In the genomic region with DNA sequence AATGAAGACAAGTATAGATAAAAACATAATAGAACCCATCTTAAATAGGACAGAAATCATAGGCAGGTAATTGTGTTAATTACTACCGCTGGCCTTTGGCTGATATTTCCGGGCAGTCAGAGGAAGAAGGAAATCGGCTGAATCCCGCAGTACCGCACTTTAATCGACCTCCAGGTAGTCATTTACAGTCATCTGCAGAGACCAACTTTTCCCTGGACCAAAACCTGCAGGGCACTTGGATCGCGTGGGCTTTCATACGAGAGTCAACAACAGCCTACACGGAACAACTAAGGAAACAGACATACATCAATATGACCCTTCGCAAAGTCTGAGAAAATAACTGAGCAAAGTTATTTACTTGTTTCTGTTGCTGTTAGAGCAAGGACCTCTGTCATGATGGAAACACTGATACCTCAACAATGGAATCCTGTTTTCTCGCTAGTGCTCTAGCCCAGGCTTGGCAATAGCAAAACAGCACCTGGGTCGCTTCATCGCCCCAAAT, we compare ENCODE assay signal across 9 cellular contexts. TPM values are rescaled to one million over a fixed set of nuclear protein-coding genes. Genes with fewer than 3 reads are reported as not detected.
DNase-seq lines count a peak whose midpoint lies in the region; ATAC-seq, FAIRE-seq and TF ChIP-seq lines count a peak whose summit lies in the region.
"Had no signal": no experiment of that assay in that cellular context is flagged by ENCODE, and none has a peak within 500 bp of the region (broad histone marks: within the 10 kb centered on the region; RNA-seq: fewer than 3 reads in every experiment).

No MANE protein-coding gene starts in this region.

- H2BK20ac ChIP-seq in H1 (ENCODE audit: low read length): no peak overlapping the region

- H3K79me1 ChIP-seq in H1 (ENCODE audit: low read depth, low read length): no peaks in the 10 kb centered on the region

- CTCF ChIA-PET in H1 (lab: Charles Lee; ENCODE audit: partially characterized antibody): interaction anchor here (0.9 to 1.8 kb wide), 4 partner anchors 9 to 136 kb away, joined by 3 to 12 read pairs (median 4); no protein-coding TSS in a partner anchor

- H3K27me3 Mint-ChIP-seq in activated T-cell treated with anti-CD3 and anti-CD28 coated beads, Interleukin-2, amount 50 U/mL, for 4 hours (ENCODE audit: low read depth): no peaks in the 10 kb centered on the region
- no peaks in the 10 kb centered on the region for H3K27me3 Mint-ChIP-seq in natural killer cell treated with Interleukin-12 subunit alpha and Interleukin-12 subunit beta and Interleukin-15 and Interleukin-18, amount 100 ng/mL, for 72 hours

- peak overlapping the region; percentile 97 for H3K4me3 Mint-ChIP-seq in activated T-cell treated with anti-CD3 and anti-CD28 coated beads, Interleukin-2, amount 50 U/mL, for 4 hours
- peak overlapping the region; percentile 93 for H3K4me3 Mint-ChIP-seq in natural killer cell treated with Interleukin-12 subunit alpha and Interleukin-12 subunit beta and Interleukin-15 and Interleukin-18, amount 100 ng/mL, for 72 hours

- H3K27me3 ChIP-seq in H1 (replicated peaks in 1 of 4; ENCODE audit: control insufficient read depth in 3 of 4, extremely low read depth in 1 of 4, insufficient read depth in 3 of 4, low read length in 3 of 4): no peaks in the 10 kb centered on the region

- H3K23ac ChIP-seq in H1 (ENCODE audit: insufficient read length): no peak overlapping the region

- FAIRE-seq in H1 (lab: Jason Lieb, UNC): no peak
- no peak for FAIRE-seq in RCC 7860 (lab: Jason Lieb, UNC)
- FAIRE-seq: frontal cortex had no signal

- no peaks in the 10 kb centered on the region for H3K9me3 Mint-ChIP-seq in activated T-cell treated with anti-CD3 and anti-CD28 coated beads, Interleukin-2, amount 50 U/mL, for 4 hours
- H3K9me3 Mint-ChIP-seq in natural killer cell treated with Interleukin-12 subunit alpha and Interleukin-12 subunit beta and Interleukin-15 and Interleukin-18, amount 100 ng/mL, for 72 hours: no peaks in the 10 kb centered on the region

- peaks cover 2% of the 10 kb centered on the region; the same call in 1 of the 2 replicates for H3K23me2 ChIP-seq in H1 (ENCODE audit: low read depth, low read length)

- WGBS in H1 (ENCODE audit: extremely low coverage in 1 of 2, insufficient coverage in 1 of 2, insufficient read length in 1 of 2, insufficient replicate concordance in 2 of 2, low coverage in 1 of 2, low lambda C conversion rate in 2 of 2, missing lambda C conversion rate in 1 of 2), 2 experiments: 7% methylated on average over 14 of the region's 14 CpGs; no CpG with 5 or more reads in 1 of the 2 experiments

- peaks cover 15% of the 10 kb centered on the region for H3K36me3 Mint-ChIP-seq in activated T-cell treated with anti-CD3 and anti-CD28 coated beads, Interleukin-2, amount 50 U/mL, for 4 hours (ENCODE audit: insufficient read depth)
- peaks cover 10% of the 10 kb centered on the region for H3K36me3 Mint-ChIP-seq in natural killer cell treated with Interleukin-12 subunit alpha and Interleukin-12 subunit beta and Interleukin-15 and Interleukin-18, amount 100 ng/mL, for 72 hours

- H4K20me1 ChIP-seq in H1 (replicated peaks in 1 of 2; ENCODE audit: control insufficient read depth in 1 of 2, insufficient read depth in 2 of 2, low read length in 2 of 2): no peaks in the 10 kb centered on the region

- peak overlapping the region; percentile 85 for H2BK5ac ChIP-seq in H1 (ENCODE audit: low read depth, low read length)

- peak overlapping the region; percentile 87 to 97 for H3K27ac Mint-ChIP-seq in natural killer cell treated with Interleukin-12 subunit alpha and Interleukin-12 subunit beta and Interleukin-15 and Interleukin-18, amount 100 ng/mL, for 72 hours

- no peak for TF ChIP-seq CTCF in H1 (IDR thresholded peaks at IDR 0.05; ENCODE audit: control extremely low read depth in 1 of 3, insufficient read depth in 1 of 3, low read depth in 1 of 3, low read length in 3 of 3)

- H2BK12ac ChIP-seq in H1 (ENCODE audit: low read depth, low read length): no peak overlapping the region; the same call in 1 of the 2 replicates

- H2BK15ac ChIP-seq in H1 (ENCODE audit: low read length): no peak overlapping the region

- H4K91ac ChIP-seq in H1 (replicated peaks; ENCODE audit: insufficient read length, low read length): no peak overlapping the region

- no peak for ATAC-seq in activated T-cell treated with anti-CD3 and anti-CD28 coated beads, Interleukin-2, amount 50 U/mL, for 4 hours
- ATAC-seq in natural killer cell treated with Interleukin-12 subunit alpha and Interleukin-12 subunit beta and Interleukin-15 and Interleukin-18, amount 100 ng/mL, for 72 hours: no peak
- no peak for ATAC-seq in HG03342 (IDR thresholded peaks at IDR 0.05; ENCODE audit: unreplicated experiment)
- no peak for ATAC-seq in GM18868 (IDR thresholded peaks at IDR 0.05; ENCODE audit: unreplicated experiment)

- H3K79me2 ChIP-seq in H1 (ENCODE audit: control insufficient read depth in 1 of 2, insufficient read depth in 2 of 2, low read length in 2 of 2): peaks cover 0 to 39% of the 10 kb centered on the region in 2 experiments; a peak in 3 of 4 replicates

- H2BK120ac ChIP-seq in H1 (replicated peaks; ENCODE audit: low read depth, low read length): no peak overlapping the region

- TF ChIP-seq POLR2A in H1 (IDR thresholded peaks at IDR 0.05; ENCODE audit: control extremely low read depth in 1 of 2, low read depth in 2 of 2, low read length in 2 of 2): no peak

- H3K4me1 Mint-ChIP-seq in activated T-cell treated with anti-CD3 and anti-CD28 coated beads, Interleukin-2, amount 50 U/mL, for 4 hours (ENCODE audit: low read depth): peaks cover 45% of the 10 kb centered on the region
- peaks cover 21 to 45% of the 10 kb centered on the region in 2 donors for H3K4me1 Mint-ChIP-seq in natural killer cell treated with Interleukin-12 subunit alpha and Interleukin-12 subunit beta and Interleukin-15 and Interleukin-18, amount 100 ng/mL, for 72 hours (ENCODE audit: low read depth in 2 of 2)

- no peak overlapping the region for H3K4ac ChIP-seq in H1 (replicated peaks; ENCODE audit: insufficient read length, low read depth, low read length)

- H2AK5ac ChIP-seq in H1 (ENCODE audit: low read depth, low read length): no peak overlapping the region

- H3K9me3 ChIP-seq in H1 (ENCODE audit: insufficient read depth in 2 of 2, low read depth in 1 of 2, low read length in 1 of 2): no peaks in the 10 kb centered on the region

- H2AFZ ChIP-seq in H1 (ENCODE audit: low read length): peak overlapping the region; percentile 82; the same call in 1 of the 2 replicates

- DNase-seq in activated T-cell treated with anti-CD3 and anti-CD28 coated beads, Interleukin-2, amount 50 U/mL, for 4 hours: no peak
- no peak for DNase-seq in activated T-cell treated with anti-CD3 and anti-CD28 coated beads for 4 hours
- peak; percentile 63 for DNase-seq in SHP77 treated with DMSO at 0.1 percent for 48 hours (lab: John Stamatoyannopoulos, UW)
- DNase-seq in H1 (ENCODE audit: low read depth in 1 of 2, low spot score in 2 of 2): no peak
- no peak for DNase-seq in natural killer cell treated with Interleukin-12 subunit alpha and Interleukin-12 subunit beta and Interleukin-15 and Interleukin-18, amount 100 ng/mL, for 72 hours (ENCODE audit: low spot score)
- DNase-seq in RCC 7860 (ENCODE audit: low spot score): no peak

- no peak overlapping the region for H3K18ac ChIP-seq in H1 (ENCODE audit: extremely low read depth, low read length)

- H3K9ac ChIP-seq in H1 (replicated peaks in 1 of 4; ENCODE audit: extremely low read depth in 1 of 4, low read depth in 3 of 4, low read length in 3 of 4): peak overlapping the region; percentile 50 to 93 (median 88)

- H3K56ac ChIP-seq in H1 (replicated peaks; ENCODE audit: insufficient read length, low read depth, low read length): peak overlapping the region; percentile 5

- peaks cover 0 to 7% (median 1%) of the 10 kb centered on the region in 4 experiments; a peak in 2 of 7 replicates for H3K4me1 ChIP-seq in H1 (replicated peaks in 1 of 4; ENCODE audit: control insufficient read depth in 3 of 4, insufficient read depth in 4 of 4, low read length in 3 of 4)

- H3K36me3 ChIP-seq in H1 (ENCODE audit: control insufficient read depth in 2 of 4, insufficient read depth in 4 of 4, low read length in 3 of 4): peaks cover 0 to 23% (median 18%) of the 10 kb centered on the region in 4 experiments; a peak in 4 of 8 replicates

- H4K5ac ChIP-seq in H1 (ENCODE audit: insufficient read length, low read depth, low read length): peak overlapping the region; percentile 8

- H3K14ac ChIP-seq in H1 (ENCODE audit: insufficient read length): no peak overlapping the region

- H4K8ac ChIP-seq in H1 (ENCODE audit: extremely low read depth, insufficient read depth, low read length): 0 out of 2 replicates have a peak overlapping the region, but pooled peaks have one; percentile 94

- TF ChIP-seq RAD21 in H1 (IDR thresholded peaks at IDR 0.05 in 1 of 2, conservative IDR thresholded peaks at IDR 0.05 in 1 of 2; ENCODE audit: low read depth in 2 of 2, low read length in 2 of 2): no peak

- H3K27ac ChIP-seq in H1 (ENCODE audit: low read depth, low read length): peak overlapping the region; percentile 97

- TF ChIP-seq EP300 in H1 (IDR thresholded peaks at IDR 0.05; ENCODE audit: borderline replicate concordance in 1 of 2, low read depth in 2 of 2, low read length in 2 of 2): no peak

- POLR2A ChIA-PET in H1 (lab: Charles Lee; ENCODE audit: partially characterized antibody): interaction anchor here (0.8 to 2.3 kb wide), 3 partner anchors 9 to 53 kb away, joined by 3 to 6 read pairs (median 4); no protein-coding TSS in a partner anchor

- H3K4me3 ChIP-seq in H1 (ENCODE audit: extremely low read depth in 1 of 4, insufficient read depth in 2 of 4, low read depth in 3 of 4, low read length in 4 of 4): peak overlapping the region; percentile 77 to 82 (median 78)

- H3K4me2 ChIP-seq in H1 (ENCODE audit: insufficient read depth in 1 of 2, low read depth in 2 of 2, low read length in 2 of 2): peak overlapping the region; percentile 77 to 90

RNA-seq across cellular contexts. Expression of a gene that starts 0.7 kb away (rescaled TPM):
- total RNA-seq in activated T-cell treated with anti-CD3 and anti-CD28 coated beads, Interleukin-2, amount 50 U/mL, for 4 hours: 1 to 10 TPM in 2 of 3 donors, under 1 TPM in 1; 0.61 to 2.4 (median 1.9) TPM
- total RNA-seq in H1 (2021; fragmentation: NEBNext Ultra II Directional; extraction: Animal tissue kit (Norgen Biotek cat#: 25700)): 4.2 and 6.1 TPM in 2 replicates
- polyA plus RNA-seq in H1 (2011; rRNA removed): 0.64 and 1.2 TPM in 2 replicates
- polyA plus RNA-seq in H1 (2011; cell fraction: cytosol; rRNA removed): 1.4 TPM
- 1.1 TPM for polyA plus RNA-seq in H1 (2011; cell fraction: nucleus; rRNA removed)
- polyA plus RNA-seq in H1 (2012, experiment 1 of 2): 1.2 to 3.2 TPM (median 2.4 TPM) in 4 replicates
- polyA plus RNA-seq in H1 (2012, experiment 2 of 2): 0.39 TPM
- polyA plus RNA-seq in H1 (2013, experiment 1 of 2): 2.6 TPM
- polyA plus RNA-seq in H1 (2013, experiment 2 of 2): 2.3 TPM
- polyA minus RNA-seq in H1 (2011; rRNA and poly(A)+ RNA removed): 5.1 and 6.2 TPM in 2 replicates
- polyA minus RNA-seq in H1 (2011; cell fraction: cytosol; rRNA and poly(A)+ RNA removed): 0.81 TPM
- 9.2 TPM for polyA minus RNA-seq in H1 (2011; cell fraction: nucleus; rRNA and poly(A)+ RNA removed)
- 1 to 10 TPM; 2.5 to 6.7 TPM for total RNA-seq in natural killer cell treated with Interleukin-12 subunit alpha and Interleukin-12 subunit beta and Interleukin-15 and Interleukin-18, amount 100 ng/mL, for 72 hours

RNA-seq across cellular contexts. Expression of a gene that starts 1.0 kb away (rescaled TPM):
- total RNA-seq in activated T-cell treated with anti-CD3 and anti-CD28 coated beads, Interleukin-2, amount 50 U/mL, for 4 hours: 10 to 100 TPM; 49.4 to 55.9 (median 50.2) TPM
- total RNA-seq in H1 (2021; fragmentation: NEBNext Ultra II Directional; extraction: Animal tissue kit (Norgen Biotek cat#: 25700)): 41.1 and 42.2 TPM in 2 replicates
- polyA plus RNA-seq in H1 (2011; rRNA removed): 10.9 and 15.7 TPM in 2 replicates
- 23.1 TPM for polyA plus RNA-seq in H1 (2011; cell fraction: cytosol; rRNA removed)
- 12.6 TPM for polyA plus RNA-seq in H1 (2011; cell fraction: nucleus; rRNA removed)
- polyA plus RNA-seq in H1 (2012, experiment 1 of 2): 23.0 to 38.7 TPM (median 27.1 TPM) in 4 replicates
- 1.9 TPM for polyA plus RNA-seq in H1 (2012, experiment 2 of 2)
- polyA plus RNA-seq in H1 (2013, experiment 1 of 2): 20.8 TPM
- polyA plus RNA-seq in H1 (2013, experiment 2 of 2): 21.2 TPM
- polyA minus RNA-seq in H1 (2011; rRNA and poly(A)+ RNA removed): 18.2 TPM in 2 replicates
- 24.9 TPM for polyA minus RNA-seq in H1 (2011; cell fraction: cytosol; rRNA and poly(A)+ RNA removed)
- polyA minus RNA-seq in H1 (2011; cell fraction: nucleus; rRNA and poly(A)+ RNA removed): 40.3 TPM
- total RNA-seq in natural killer cell treated with Interleukin-12 subunit alpha and Interleukin-12 subunit beta and Interleukin-15 and Interleukin-18, amount 100 ng/mL, for 72 hours: 10 to 100 TPM; 36.8 to 37.5 TPM

RNA-seq across cellular contexts. Expression of a gene that starts 54.4 kb away (rescaled TPM):
- total RNA-seq in activated T-cell treated with anti-CD3 and anti-CD28 coated beads, Interleukin-2, amount 50 U/mL, for 4 hours: 10 to 100 TPM; 11.8 to 16.5 (median 15.7) TPM
- 21.9 and 23.0 TPM in 2 replicates for total RNA-seq in H1 (2021; fragmentation: NEBNext Ultra II Directional; extraction: Animal tissue kit (Norgen Biotek cat#: 25700))
- 3.5 and 5.1 TPM in 2 replicates for polyA plus RNA-seq in H1 (2011; rRNA removed)
- 7.8 TPM for polyA plus RNA-seq in H1 (2011; cell fraction: cytosol; rRNA removed)
- polyA plus RNA-seq in H1 (2011; cell fraction: nucleus; rRNA removed): 6.0 TPM
- 11.7 to 20.3 TPM (median 15.2 TPM) in 4 replicates for polyA plus RNA-seq in H1 (2012, experiment 1 of 2)
- polyA plus RNA-seq in H1 (2012, experiment 2 of 2): 3.1 TPM
- polyA plus RNA-seq in H1 (2013, experiment 1 of 2): 15.4 TPM
- 16.3 TPM for polyA plus RNA-seq in H1 (2013, experiment 2 of 2)
- polyA minus RNA-seq in H1 (2011; rRNA and poly(A)+ RNA removed): 10.0 and 12.6 TPM in 2 replicates
- 7.0 TPM for polyA minus RNA-seq in H1 (2011; cell fraction: cytosol; rRNA and poly(A)+ RNA removed)
- polyA minus RNA-seq in H1 (2011; cell fraction: nucleus; rRNA and poly(A)+ RNA removed): 21.9 TPM
- total RNA-seq in natural killer cell treated with Interleukin-12 subunit alpha and Interleukin-12 subunit beta and Interleukin-15 and Interleukin-18, amount 100 ng/mL, for 72 hours: 10 to 100 TPM; 13.7 to 14.6 TPM
